ENCODE assay signal across 8 cellular contexts in the genomic region with DNA sequence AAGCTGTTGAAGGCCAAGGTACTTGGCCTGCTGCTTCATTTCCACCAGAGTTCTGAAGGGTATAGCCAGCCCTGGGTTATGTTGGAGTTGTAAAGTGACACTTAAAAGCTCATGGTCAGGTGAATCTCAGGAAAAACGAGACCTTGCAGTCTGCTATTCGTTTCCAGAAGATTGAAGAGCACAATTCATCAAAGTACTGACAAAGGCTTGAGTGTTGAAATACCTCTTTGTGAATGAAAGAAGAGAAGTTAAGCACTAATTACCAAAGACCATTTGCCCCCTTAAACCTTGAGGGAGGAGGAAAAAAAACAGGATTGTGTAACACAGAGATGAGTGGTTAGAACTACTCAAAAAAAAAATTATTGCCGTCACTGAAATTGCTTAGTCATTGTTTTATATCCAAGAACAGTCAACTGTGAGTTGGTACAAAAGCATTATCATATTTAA. TPM values are rescaled to one million over a fixed set of nuclear protein-coding genes. Genes with fewer than 3 reads are reported as not detected.
DNase-seq lines count a peak whose midpoint lies in the region; ATAC-seq and TF ChIP-seq lines count a peak whose summit lies in the region.

No MANE protein-coding gene starts in this region.

- no peak overlapping the region for H4K91ac ChIP-seq in neuronal stem cell (ENCODE audit: low read depth, low read length, poor library complexity)

- TF ChIP-seq EP300 in sigmoid colon (IDR thresholded peaks at IDR 0.05) = no peak

- no peak overlapping the region for H3K14ac ChIP-seq in neuronal stem cell (ENCODE audit: low read length)

- no peak overlapping the region for H3K4ac ChIP-seq in neuronal stem cell (ENCODE audit: low read length)

- no peak overlapping the region for H3K4me2 ChIP-seq in neuronal stem cell (ENCODE audit: insufficient read depth, low read length, poor library complexity, severe bottlenecking)

- TF ChIP-seq CTCF in cardiac muscle cell (IDR thresholded peaks at IDR 0.05; ENCODE audit: low read depth, low read length) (no peak), left ventricle myocardium inferior (IDR thresholded peaks at IDR 0.05; ENCODE audit: borderline replicate concordance) (no peak), sigmoid colon (IDR thresholded peaks at IDR 0.05) (no peak)

- ATAC-seq in HG03045 (IDR thresholded peaks at IDR 0.05; ENCODE audit: unreplicated experiment) = no peak

- no peak overlapping the region for H2BK5ac ChIP-seq in neuronal stem cell (ENCODE audit: low read length)

- no peak overlapping the region for H3K27ac ChIP-seq in cardiac muscle cell
- no peak overlapping the region for H3K27ac ChIP-seq in left ventricle myocardium inferior (replicated peaks)
- H3K27ac ChIP-seq in sigmoid colon = no peak overlapping the region
- no peak overlapping the region for H3K27ac ChIP-seq in neuronal stem cell (replicated peaks; ENCODE audit: low read length)

- H3K27me3 ChIP-seq in cardiac muscle cell = peaks cover 3% of the 10 kb centered on the region
- H3K27me3 ChIP-seq in left ventricle myocardium inferior (ENCODE audit: low read depth) = no peaks in the 10 kb centered on the region
- H3K27me3 ChIP-seq in sigmoid colon = no peaks in the 10 kb centered on the region
- H3K27me3 ChIP-seq in neuronal stem cell (ENCODE audit: control insufficient read depth in 3 of 3, insufficient read depth in 3 of 3, low read depth in 1 of 3, low read length in 3 of 3) = no peaks in the 10 kb centered on the region

- H3K9me3 ChIP-seq in cardiac muscle cell (ENCODE audit: low read depth) (no peaks in the 10 kb centered on the region), left ventricle myocardium inferior (replicated peaks) (no peaks in the 10 kb centered on the region), sigmoid colon (no peaks in the 10 kb centered on the region), neuronal stem cell (replicated peaks in 1 of 2; ENCODE audit: control insufficient read depth in 2 of 2, insufficient read depth in 1 of 2, low read depth in 1 of 2, low read length in 2 of 2) (peaks cover 0 to 2% of the 10 kb centered on the region in 2 donors)

- no peak overlapping the region for H2AK5ac ChIP-seq in neuronal stem cell (ENCODE audit: low read depth, low read length)

- H3K4me1 ChIP-seq in cardiac muscle cell (ENCODE audit: low read depth) (no peaks in the 10 kb centered on the region), left ventricle myocardium inferior (peaks cover 26% of the 10 kb centered on the region), sigmoid colon (peaks cover 0 to 42% (median 29%) of the 10 kb centered on the region in 4 donors), neuronal stem cell (ENCODE audit: control insufficient read depth in 2 of 2, insufficient read depth in 1 of 2, low read depth in 1 of 2, low read length in 2 of 2) (peaks cover 0 to 5% of the 10 kb centered on the region in 2 donors)

- H2BK12ac ChIP-seq in neuronal stem cell (ENCODE audit: low read length) = no peak overlapping the region

- DNase-seq in cardiac muscle cell (ENCODE audit: low read depth in 1 of 2, low spot score in 1 of 2) (peak; percentile 23 to 87), left ventricle myocardium inferior (no peak), OCI-M1 (lab: John Stamatoyannopoulos, UW) (peak; percentile 72), fibroblast of the conjunctiva (ENCODE audit: low read depth) (peak; percentile 59), sigmoid colon (no peak), neuronal stem cell (ENCODE audit: low spot score) (no peak), CD1c-positive myeloid dendritic cell (ENCODE audit: extremely low spot score) (no peak)

- H2BK15ac ChIP-seq in neuronal stem cell (ENCODE audit: low read length) = no peak overlapping the region

- no peak overlapping the region for H3K9ac ChIP-seq in neuronal stem cell (ENCODE audit: low read depth, low read length, poor library complexity)

- no peak overlapping the region for H2AFZ ChIP-seq in neuronal stem cell (ENCODE audit: low read length)

- H3K36me3 ChIP-seq in cardiac muscle cell (no peaks in the 10 kb centered on the region), left ventricle myocardium inferior (no peaks in the 10 kb centered on the region), sigmoid colon (no peaks in the 10 kb centered on the region), neuronal stem cell (replicated peaks in 1 of 2; ENCODE audit: control insufficient read depth in 2 of 2, insufficient read depth in 2 of 2, low read length in 2 of 2) (peaks cover 0 to 2% of the 10 kb centered on the region in 2 donors)

- intact Hi-C loops in left ventricle myocardium inferior (cut with micrococcal nuclease) = no loop called here
- intact Hi-C loops in sigmoid colon (cut with DNase I) = no loop called here

- no peak overlapping the region for H4K8ac ChIP-seq in neuronal stem cell (ENCODE audit: low read depth, low read length)

- H2BK120ac ChIP-seq in neuronal stem cell (ENCODE audit: low read depth, low read length) = no peak overlapping the region

- peaks cover 3% of the 10 kb centered on the region for H3K79me1 ChIP-seq in neuronal stem cell (ENCODE audit: low read depth, low read length)

- H3K18ac ChIP-seq in neuronal stem cell (ENCODE audit: low read length) = no peak overlapping the region

- 20 to 37% methylated on average over 3 of the region's 3 CpGs for WGBS in sigmoid colon, 2 donors
- no CpG with 5 or more reads among the region's 3 CpGs for WGBS in neuronal stem cell (ENCODE audit: extremely low coverage in 2 of 2, insufficient read length in 2 of 2, insufficient replicate concordance in 1 of 2), 2 donors

- no peak for TF ChIP-seq POLR2A in sigmoid colon (IDR thresholded peaks at IDR 0.05)

- no peak overlapping the region for H3K4me3 ChIP-seq in cardiac muscle cell
- H3K4me3 ChIP-seq in left ventricle myocardium inferior = no peak overlapping the region
- H3K4me3 ChIP-seq in sigmoid colon = no peak overlapping the region
- no peak overlapping the region for H3K4me3 ChIP-seq in neuronal stem cell (ENCODE audit: low read length in 2 of 2)

- no peak overlapping the region for H3K23ac ChIP-seq in neuronal stem cell (ENCODE audit: low read depth, low read length, poor library complexity)

RNA-seq across cellular contexts. Expression of gene MAP2, which starts 48.6 kb away (rescaled TPM):
- total RNA-seq in cardiac muscle cell (0.24 and 1.2 TPM in 2 replicates), left ventricle myocardium inferior (6.2 TPM), sigmoid colon (10 to 100 TPM in 3 of 4 donors, 1 to 10 TPM in 1; 8.4 to 21.8 (median 13.0) TPM)
- polyA plus RNA-seq in cardiac muscle cell (0.27 and 0.68 TPM in 2 replicates), sigmoid colon (1 to 10 TPM in 2 of 3 donors, under 1 TPM in 1; 0.46 to 2.1 (median 1.2) TPM)
- polyA plus RNA-seq in neuronal stem cell (2013, experiment 1 of 2) = 165 TPM
- polyA plus RNA-seq in neuronal stem cell (2013, experiment 2 of 2) = 170 TPM

Comparison
In these comparisons a context has a peak if more than half of its experiments do, and no peak if none do; other contexts are left out.
1. DNase-seq: peak in cardiac muscle cell (2 of 2), OCI-M1 (single experiment) and fibroblast of the conjunctiva (single experiment); none in left ventricle myocardium inferior (single experiment), sigmoid colon (single experiment), neuronal stem cell (single experiment) and CD1c-positive myeloid dendritic cell (single experiment).